22 cellular contexts compared by ENCODE assay signal in the genomic region with DNA sequence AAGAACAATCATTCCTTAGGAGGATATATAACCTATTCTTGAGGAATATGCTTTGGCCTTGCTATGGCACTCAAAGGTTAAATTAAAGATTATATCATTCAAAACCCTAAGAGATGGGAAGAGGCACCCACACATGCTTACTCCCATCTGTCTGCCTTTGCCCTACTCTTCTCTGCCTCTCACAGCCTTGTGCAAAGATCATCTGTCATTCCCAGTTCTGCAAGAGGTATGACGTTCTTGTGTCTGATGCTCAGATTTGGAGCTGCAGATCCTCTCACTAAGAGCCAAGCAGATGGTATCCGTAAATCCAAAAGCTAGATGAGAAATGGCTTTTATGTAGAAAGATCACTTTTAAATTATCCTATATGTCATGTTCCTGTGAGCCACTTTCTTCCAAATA.
"Had no signal": no experiment of that assay in that cellular context is flagged by ENCODE, and none has a peak within 500 bp of the region (broad histone marks: within the 10 kb centered on the region; RNA-seq: fewer than 3 reads in every experiment).

No MANE protein-coding gene starts in this region.

- DNase-seq: activated CD4-positive, alpha-beta T cell treated with anti-CD3 and anti-CD28 coated beads, Interleukin-2, amount 10 ng/mL, durations not matched to agents 24 days and 14 days; activated CD4-positive, alpha-beta T cell treated with anti-CD3 and anti-CD28 coated beads, Interleukin-2, amount 50 U/mL, for 4 hours; activated CD4-positive, CD25-positive, alpha-beta regulatory T cell; activated CD8-positive, alpha-beta T cell treated with anti-CD3 and anti-CD28 coated beads for 36 hours; activated gamma-delta T cell; activated naive CD4-positive, alpha-beta T cell treated with Interleukin-2 at 50 U/mL for 16 hours; activated naive CD8-positive, alpha-beta T cell treated with anti-CD3 and anti-CD28 coated beads, Interleukin-2, amount 10 ng/mL, durations not matched to agents 7 days and 5 days; activated T-cell treated with anti-CD3 and anti-CD28 coated beads, Interleukin-2, amount 50 U/mL, for 1 hour; activated T-cell treated with anti-CD3 and anti-CD28 coated beads, Interleukin-2, amount 50 U/mL, for 72 hours; Karpas-422; NCI-H1105; NCI-H1417 treated with DMSO at 0.1 percent for 48 hours; NCI-H187 treated with DMSO at 0.1 percent for 48 hours; NCI-H2081; NCI-H526 treated with DMSO at 0.1 percent for 48 hours; NK-92 treated with Interleukin-12 subunit alpha and Interleukin-12 subunit beta, amount 100 ng/mL, for 24 hours; PC-9; SIG-M5; SW 1271; T-helper 1 cell; T-helper 2 cell; T-helper 9 cell had no signal
